In genomic region chr3:27345959-27346865, GRCh38 we compare ENCODE assay signal across 17 cellular contexts. TPM values are rescaled to one million over a fixed set of nuclear protein-coding genes. Genes with fewer than 3 reads are reported as not detected.
DNase-seq lines count a peak whose midpoint lies in the region; TF ChIP-seq lines count a peak whose summit lies in the region.
"Had no signal": no experiment of that assay in that cellular context is flagged by ENCODE, and none has a peak within 500 bp of the region (broad histone marks: within the 10 kb centered on the region; RNA-seq: fewer than 3 reads in every experiment).

No MANE protein-coding gene starts in this region.

- H3K36me3 ChIP-seq in KOPT-K1 (ENCODE audit: insufficient read depth, low read length) (no peaks in the 10 kb centered on the region), esophagus (ENCODE audit: control insufficient read depth in 2 of 2, insufficient read depth in 2 of 2, low read length in 1 of 2) (no peaks in the 10 kb centered on the region), right atrium auricular region (no peaks in the 10 kb centered on the region)
- H3K36me3 ChIP-seq: BLaER1 had no signal

- no peak overlapping the region for H3K4me3 ChIP-seq in esophagus (ENCODE audit: low read depth in 1 of 2, low read length in 2 of 2)
- no peak overlapping the region for H3K4me3 ChIP-seq in right atrium auricular region
- H3K4me3 ChIP-seq: BLaER1 had no signal

- no peaks in the 10 kb centered on the region for H3K4me1 Mint-ChIP-seq in type B pancreatic cell (ENCODE audit: unreplicated experiment)

- DNase-seq in right atrium auricular region (ENCODE audit: low spot score), result no peak
- no peak for DNase-seq in type B pancreatic cell (ENCODE audit: extremely low spot score, unreplicated experiment)
- no peak for DNase-seq in NCI-H1105 treated with DMSO at 0.1 percent for 48 hours (lab: John Stamatoyannopoulos, UW)
- no peak for DNase-seq in NCI-H345 treated with DMSO at 0.1 percent for 48 hours (lab: John Stamatoyannopoulos, UW; ENCODE audit: unreplicated experiment)
- DNase-seq in NCI-H1092 treated with DMSO at 0.1 percent for 48 hours (lab: John Stamatoyannopoulos, UW), result no peak
- DNase-seq: DMS 273 treated with DMSO at 0.1 percent for 48 hours, H9, Kasumi-1, NCI-H1417 treated with DMSO at 0.1 percent for 48 hours, NCI-H2081, NCI-H226, NCI-H748 treated with DMSO at 0.1 percent for 48 hours, SHP77 treated with DMSO at 0.1 percent for 48 hours had no signal

- H3K27me3 ChIP-seq in esophagus (ENCODE audit: control insufficient read depth in 1 of 2, insufficient read depth in 2 of 2, low read length in 2 of 2) (no peaks in the 10 kb centered on the region), right atrium auricular region (no peaks in the 10 kb centered on the region)
- H3K27me3 ChIP-seq: BLaER1 had no signal

- TF ChIP-seq CTCF in right atrium auricular region (IDR thresholded peaks at IDR 0.05), result no peak
- no peak for TF ChIP-seq CTCF in type B pancreatic cell (conservative IDR thresholded peaks at IDR 0.05)

- H3K27me3 Mint-ChIP-seq in type B pancreatic cell, result no peaks in the 10 kb centered on the region

- peak overlapping the region; percentile 94 for H3K27ac ChIP-seq in KOPT-K1 (ENCODE audit: low read depth, low read length, poor library complexity, severe bottlenecking)
- H3K27ac ChIP-seq in esophagus (ENCODE audit: low read depth in 2 of 2, low read length in 1 of 2), result peak overlapping the region; percentile 42 to 54
- peak overlapping the region; percentile 64 to 82 for H3K27ac ChIP-seq in right atrium auricular region
- H3K27ac ChIP-seq: BLaER1 had no signal

- H3K9me3 Mint-ChIP-seq in type B pancreatic cell, result no peaks in the 10 kb centered on the region
- H3K9me3 Mint-ChIP-seq: CD8-positive, alpha-beta memory T cell; H9 had no signal

- peak overlapping the region; percentile 24 for H3K4me3 Mint-ChIP-seq in type B pancreatic cell
- H3K4me3 Mint-ChIP-seq: H9 had no signal

- H3K27ac Mint-ChIP-seq in type B pancreatic cell, result peak overlapping the region; percentile 78
- H3K27ac Mint-ChIP-seq: H9 had no signal

- H3K9me3 ChIP-seq in KOPT-K1 (ENCODE audit: insufficient read depth, low read length, poor library complexity, severe bottlenecking), result no peaks in the 10 kb centered on the region
- no peaks in the 10 kb centered on the region for H3K9me3 ChIP-seq in esophagus (ENCODE audit: control insufficient read depth in 2 of 2, insufficient read depth in 1 of 2, low read depth in 1 of 2, low read length in 1 of 2)
- H3K9me3 ChIP-seq in right atrium auricular region, result no peaks in the 10 kb centered on the region
- H3K9me3 ChIP-seq: BLaER1 had no signal

- no peaks in the 10 kb centered on the region for H3K36me3 Mint-ChIP-seq in type B pancreatic cell

- 74 to 80% methylated on average over 11 of the region's 11 CpGs for WGBS in esophagus, 2 donors

- H3K4me1 ChIP-seq in esophagus (ENCODE audit: control insufficient read depth in 2 of 2, insufficient read depth in 2 of 2, low read length in 1 of 2) (no peaks in the 10 kb centered on the region), right atrium auricular region (peaks cover 0 to 8% of the 10 kb centered on the region in 2 donors)
- H3K4me1 ChIP-seq: BLaER1 had no signal

RNA-seq across cellular contexts. Expression of gene NEK10, which starts 23.0 kb away (rescaled TPM):
- under 1 TPM; 0.26 to 0.55 TPM for polyA plus RNA-seq in esophagus
- 10 to 100 TPM; 10.3 to 18.3 TPM for total RNA-seq in right atrium auricular region
- 1.4 and 4.2 TPM in 2 replicates for total RNA-seq in type B pancreatic cell (ENCODE audit: low replicate concordance)
